ENCODE assay signal across 14 cellular contexts in the genomic region with DNA sequence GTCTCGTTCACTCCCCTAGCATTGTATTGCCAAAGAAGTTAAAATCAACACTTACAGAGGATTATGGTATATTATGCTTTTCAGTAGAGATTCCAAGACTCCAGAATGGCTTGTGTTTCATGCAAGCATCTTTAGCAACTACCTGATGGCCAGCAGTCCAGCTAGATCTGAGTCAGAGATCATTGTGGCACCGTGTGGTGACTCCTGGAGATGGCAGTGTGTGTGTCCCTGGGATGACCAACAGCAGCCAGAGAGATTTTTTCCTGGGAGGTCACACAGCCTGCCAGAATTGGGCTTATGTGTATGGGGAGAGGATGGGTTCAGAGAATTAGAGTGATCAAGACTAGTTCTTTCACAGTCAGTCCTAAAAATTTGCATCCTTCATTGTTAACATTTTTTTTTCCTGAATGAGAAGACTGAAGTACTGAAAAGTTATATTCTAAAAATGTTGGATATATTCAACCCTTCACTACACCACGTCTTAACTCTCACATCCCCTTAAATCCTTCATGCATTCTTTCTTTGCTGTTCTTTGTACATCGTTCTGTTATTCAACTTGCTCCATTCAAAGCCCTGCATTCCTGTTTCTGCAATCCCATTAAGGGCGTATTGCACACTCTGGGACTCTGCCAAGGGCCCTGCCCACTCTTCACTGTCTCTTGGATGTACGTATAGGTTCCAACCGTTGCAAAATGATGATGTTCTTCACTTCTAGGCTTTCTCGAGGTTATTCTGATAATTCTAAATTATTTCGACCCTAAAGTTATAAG. TPM values are rescaled to one million over a fixed set of nuclear protein-coding genes. Genes with fewer than 3 reads are reported as not detected.
"Had no signal": no experiment of that assay in that cellular context is flagged by ENCODE, and none has a peak within 500 bp of the region (broad histone marks: within the 10 kb centered on the region; RNA-seq: fewer than 3 reads in every experiment).

No MANE protein-coding gene starts in this region.

- H3K4me1 ChIP-seq: prostate gland, right lobe of liver, spleen had no signal

- DNase-seq: activated effector memory CD4-positive, alpha-beta T cell treated with Interleukin-2 at 50 U/mL for 16 hours; activated T-cell treated with anti-CD3 and anti-CD28 coated beads, Interleukin-2, amount 50 U/mL, for 1 hour; hypothalamus; left colon; mammary epithelial cell; mucosa of descending colon; right lobe of liver; spleen; stimulated activated CD4-positive, alpha-beta T cell treated with anti-CD3 and anti-CD28 coated beads, Interleukin-2, amount 100 ng/mL, for 24 hours; stimulated activated naive CD4-positive, alpha-beta T cell had no signal

- H3K36me3 Mint-ChIP-seq: activated naive CD8-positive, alpha-beta T cell; natural killer cell treated with Interleukin-12 subunit alpha and Interleukin-12 subunit beta and Interleukin-15 and Interleukin-18, amount 100 ng/mL, for 72 hours had no signal

- H3K4me3 Mint-ChIP-seq: activated naive CD8-positive, alpha-beta T cell; natural killer cell treated with Interleukin-12 subunit alpha and Interleukin-12 subunit beta and Interleukin-15 and Interleukin-18, amount 100 ng/mL, for 72 hours; type B pancreatic cell had no signal

- H3K27ac Mint-ChIP-seq: activated naive CD8-positive, alpha-beta T cell; natural killer cell treated with Interleukin-12 subunit alpha and Interleukin-12 subunit beta and Interleukin-15 and Interleukin-18, amount 100 ng/mL, for 72 hours; type B pancreatic cell had no signal

- H3K9me3 ChIP-seq: mucosa of descending colon, prostate gland, right lobe of liver, spleen had no signal

- H3K4me3 ChIP-seq: mucosa of descending colon, prostate gland, right lobe of liver, spleen had no signal

- ATAC-seq: left colon; mucosa of descending colon; natural killer cell treated with Interleukin-12 subunit alpha and Interleukin-12 subunit beta and Interleukin-15 and Interleukin-18, amount 100 ng/mL, for 72 hours had no signal

- H3K27me3 Mint-ChIP-seq: activated naive CD8-positive, alpha-beta T cell; natural killer cell treated with Interleukin-12 subunit alpha and Interleukin-12 subunit beta and Interleukin-15 and Interleukin-18, amount 100 ng/mL, for 72 hours; type B pancreatic cell had no signal

- H3K36me3 ChIP-seq: prostate gland, right lobe of liver, spleen had no signal

- H3K27ac ChIP-seq: prostate gland, right lobe of liver, spleen had no signal

- H3K27me3 ChIP-seq: right lobe of liver, spleen had no signal

RNA-seq across cellular contexts. Expression of gene TENM3, which starts 12.4 kb away (rescaled TPM):
- total RNA-seq: natural killer cell treated with Interleukin-12 subunit alpha and Interleukin-12 subunit beta and Interleukin-15 and Interleukin-18, amount 100 ng/mL, for 72 hours had no signal
